Comparison of ENCODE assay signal across 16 cellular contexts in genomic region chr18:5967666-5968065, GRCh38.
A peak's percentile ranks its signal among the peaks of the same experiment; 100 is the strongest.
DNase-seq lines count a peak whose midpoint lies in the region; ATAC-seq and TF ChIP-seq lines count a peak whose summit lies in the region.
"Had no signal": no experiment of that assay in that cellular context is flagged by ENCODE, and none has a peak within 500 bp of the region (broad histone marks: within the 10 kb centered on the region; RNA-seq: fewer than 3 reads in every experiment).

No MANE protein-coding gene starts in this region.

- H3K36me3 Mint-ChIP-seq in WTC11 (no peaks in the 10 kb centered on the region), neural progenitor cell (no peaks in the 10 kb centered on the region)
- H3K36me3 Mint-ChIP-seq: CD4-positive, CD25-positive, alpha-beta regulatory T cell; CD8-positive, alpha-beta T cell had no signal

- TF ChIP-seq CTCF in WTC11 (IDR thresholded peaks at IDR 0.05) = no peak
- TF ChIP-seq CTCF in neural progenitor cell (IDR thresholded peaks at IDR 0.05) = no peak

- no peaks in the 10 kb centered on the region for H3K36me3 ChIP-seq in neural progenitor cell
- no peaks in the 10 kb centered on the region for H3K36me3 ChIP-seq in trophoblast cell (ENCODE audit: control insufficient read depth in 1 of 2, insufficient read depth in 2 of 2, low read length in 2 of 2)
- H3K36me3 ChIP-seq: HAP-1 had no signal

- H3K18ac ChIP-seq in trophoblast cell (ENCODE audit: low read length) = no peak overlapping the region

- H3K4ac ChIP-seq in trophoblast cell (ENCODE audit: low read depth, low read length) = no peak overlapping the region

- H4K20me1 ChIP-seq in neural progenitor cell (ENCODE audit: low read depth) = no peaks in the 10 kb centered on the region

- H3K4me1 ChIP-seq in neural progenitor cell (peaks cover 10% of the 10 kb centered on the region), trophoblast cell (ENCODE audit: control insufficient read depth in 1 of 2, insufficient read depth in 2 of 2, low read length in 2 of 2) (no peaks in the 10 kb centered on the region)
- H3K4me1 ChIP-seq: HAP-1 had no signal

- H4K12ac ChIP-seq in trophoblast cell (ENCODE audit: low read depth, low read length) = no peak overlapping the region

- peaks cover 42% of the 10 kb centered on the region for H3K4me1 Mint-ChIP-seq in WTC11
- peaks cover 41% of the 10 kb centered on the region for H3K4me1 Mint-ChIP-seq in neural progenitor cell

- H2BK120ac ChIP-seq in trophoblast cell (ENCODE audit: insufficient read depth, low read length, poor library complexity) = no peak overlapping the region

- H3K9ac ChIP-seq in neural progenitor cell (no peak overlapping the region), trophoblast cell (ENCODE audit: low read length) (peak overlapping the region; percentile 34)

- H3K9me3 Mint-ChIP-seq in WTC11 (no peaks in the 10 kb centered on the region), neural progenitor cell (no peaks in the 10 kb centered on the region)
- H3K9me3 Mint-ChIP-seq: CD4-positive, CD25-positive, alpha-beta regulatory T cell; CD8-positive, alpha-beta T cell had no signal

- H3K4me3 Mint-ChIP-seq in WTC11 = no peak overlapping the region
- no peak overlapping the region for H3K4me3 Mint-ChIP-seq in neural progenitor cell
- H3K4me3 Mint-ChIP-seq: CD4-positive, CD25-positive, alpha-beta regulatory T cell; CD8-positive, alpha-beta T cell had no signal

- no peak overlapping the region for H2AK5ac ChIP-seq in trophoblast cell (ENCODE audit: low read length)

- no peaks in the 10 kb centered on the region for H3K79me1 ChIP-seq in trophoblast cell (ENCODE audit: low read length)

- no peak overlapping the region for H3K4me2 ChIP-seq in neural progenitor cell
- H3K4me2 ChIP-seq in trophoblast cell (ENCODE audit: low read length) = no peak overlapping the region

- no peak overlapping the region for H4K8ac ChIP-seq in trophoblast cell (ENCODE audit: low read depth, low read length)

- H3K9me3 ChIP-seq in neural progenitor cell (ENCODE audit: low read depth) = no peaks in the 10 kb centered on the region
- H3K9me3 ChIP-seq in trophoblast cell (ENCODE audit: insufficient read depth, low read depth, low read length) = no peaks in the 10 kb centered on the region
- H3K9me3 ChIP-seq: HAP-1 had no signal

- no peak overlapping the region for H4K91ac ChIP-seq in trophoblast cell (ENCODE audit: low read depth, low read length)

- no peak overlapping the region for H2BK5ac ChIP-seq in trophoblast cell (ENCODE audit: low read depth, low read length, poor library complexity)

- H2BK12ac ChIP-seq in trophoblast cell (ENCODE audit: low read length) = no peak overlapping the region

- H3K14ac ChIP-seq in trophoblast cell (ENCODE audit: low read length) = no peak overlapping the region

- H3K27me3 ChIP-seq in neural progenitor cell = no peaks in the 10 kb centered on the region
- no peaks in the 10 kb centered on the region for H3K27me3 ChIP-seq in trophoblast cell (ENCODE audit: insufficient read depth, low read length)

- H3K79me2 ChIP-seq in neural progenitor cell (ENCODE audit: low read depth) = no peaks in the 10 kb centered on the region
- H3K79me2 ChIP-seq in trophoblast cell (ENCODE audit: control insufficient read depth, insufficient read depth, low read length, poor library complexity) = no peaks in the 10 kb centered on the region

- H2AFZ ChIP-seq in neural progenitor cell (replicated peaks) (no peak overlapping the region), trophoblast cell (ENCODE audit: insufficient read depth, low read length, poor library complexity) (no peak overlapping the region)

- WGBS in trophoblast cell (ENCODE audit: extremely low coverage, insufficient coverage, insufficient read length) = no CpG with 5 or more reads among the region's 8 CpGs

- H3K27me3 Mint-ChIP-seq in WTC11 (ENCODE audit: low read depth) = peaks cover 4% of the 10 kb centered on the region
- H3K27me3 Mint-ChIP-seq in neural progenitor cell (ENCODE audit: insufficient read depth, low read depth) = peaks cover 3% of the 10 kb centered on the region
- H3K27me3 Mint-ChIP-seq: CD4-positive, CD25-positive, alpha-beta regulatory T cell had no signal

- H3F3A ChIP-seq in neural progenitor cell (ENCODE audit: low read depth) = no peaks in the 10 kb centered on the region

- H3K27ac Mint-ChIP-seq in WTC11 = no peak overlapping the region; the same call in 1 of the 2 replicates
- peak overlapping the region; percentile 40 for H3K27ac Mint-ChIP-seq in neural progenitor cell
- H3K27ac Mint-ChIP-seq: CD4-positive, CD25-positive, alpha-beta regulatory T cell; CD8-positive, alpha-beta T cell had no signal

- CTCF ChIA-PET in WTC11 (lab: Charles Lee) = no interaction called here

- no peak overlapping the region for H3K23ac ChIP-seq in trophoblast cell (ENCODE audit: low read length)

- H3K27ac ChIP-seq in neural progenitor cell (no peak overlapping the region), trophoblast cell (ENCODE audit: low read depth, low read length) (no peak overlapping the region)
- H3K27ac ChIP-seq: C4-2B had no signal

- DNase-seq in HT1080 (ENCODE audit: low read depth) = peak; percentile 3
- DNase-seq in WTC11 (ENCODE audit: low spot score) = no peak
- no peak for DNase-seq in neural progenitor cell (ENCODE audit: low spot score)
- DNase-seq in trophoblast cell = no peak
- no peak for DNase-seq in NCI-H187 (lab: John Stamatoyannopoulos, UW)
- DNase-seq in COR-L47 (lab: John Stamatoyannopoulos, UW) = no peak
- no peak for DNase-seq in C1 segment of cervical spinal cord (lab: John Stamatoyannopoulos, UW)
- DNase-seq: CD4-positive, CD25-positive, alpha-beta regulatory T cell; CD8-positive, alpha-beta T cell; DMS 273 treated with DMSO at 0.1 percent for 48 hours; DMS79; EL; GDM1; GOT3 had no signal

- POLR2A ChIA-PET in WTC11 (lab: Charles Lee) = interaction anchor here (0.5 kb wide), 1 partner anchor 521 kb away, joined by 4 read pairs; no protein-coding TSS in a partner anchor

- no peak for ATAC-seq in WTC11
- ATAC-seq: CD8-positive, alpha-beta T cell had no signal

- H3K4me3 ChIP-seq in neural progenitor cell (no peak overlapping the region), trophoblast cell (ENCODE audit: low read depth, low read length) (no peak overlapping the region)
- H3K4me3 ChIP-seq: HAP-1 had no signal

TF ChIP-seq in WTC11, 78 proteins besides CTCF, POLR2A, EP300 and RAD21:
- peak; percentile 46; the same call in 1 of the 2 replicates for TF ChIP-seq ZNF121 (CRISPR knock-in tag; IDR thresholded peaks at IDR 0.05)
- TF ChIP-seq, protein P1, sequence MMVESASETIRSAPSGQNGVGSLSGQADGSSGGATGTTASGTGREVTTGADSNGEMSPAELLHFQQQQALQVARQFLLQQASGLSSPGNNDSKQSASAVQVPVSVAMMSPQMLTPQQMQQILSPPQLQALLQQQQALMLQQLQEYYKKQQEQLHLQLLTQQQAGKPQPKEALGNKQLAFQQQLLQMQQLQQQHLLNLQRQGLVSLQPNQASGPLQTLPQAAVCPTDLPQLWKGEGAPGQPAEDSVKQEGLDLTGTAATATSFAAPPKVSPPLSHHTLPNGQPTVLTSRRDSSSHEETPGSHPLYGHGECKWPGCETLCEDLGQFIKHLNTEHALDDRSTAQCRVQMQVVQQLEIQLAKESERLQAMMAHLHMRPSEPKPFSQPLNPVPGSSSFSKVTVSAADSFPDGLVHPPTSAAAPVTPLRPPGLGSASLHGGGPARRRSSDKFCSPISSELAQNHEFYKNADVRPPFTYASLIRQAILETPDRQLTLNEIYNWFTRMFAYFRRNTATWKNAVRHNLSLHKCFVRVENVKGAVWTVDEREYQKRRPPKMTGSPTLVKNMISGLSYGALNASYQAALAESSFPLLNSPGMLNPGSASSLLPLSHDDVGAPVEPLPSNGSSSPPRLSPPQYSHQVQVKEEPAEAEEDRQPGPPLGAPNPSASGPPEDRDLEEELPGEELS (CRISPR knock-in tag; IDR thresholded peaks at IDR 0.05) = no peak
